14 cellular contexts compared by ENCODE assay signal in genomic region chr11:14583252-14584105, GRCh38.
DNase-seq lines count a peak whose midpoint lies in the region; TF ChIP-seq lines count a peak whose summit lies in the region.
"Had no signal": no experiment of that assay in that cellular context is flagged by ENCODE, and none has a peak within 500 bp of the region (broad histone marks: within the 10 kb centered on the region; RNA-seq: fewer than 3 reads in every experiment).

No MANE protein-coding gene starts in this region.

- H3K4me3 Mint-ChIP-seq in Caco-2 (ENCODE audit: unreplicated experiment), result peak overlapping the region; percentile 6
- no peak overlapping the region for H3K4me3 Mint-ChIP-seq in nephron

- no peak for TF ChIP-seq CTCF in Caco-2 (IDR thresholded peaks at IDR 0.05; ENCODE audit: insufficient read depth in 1 of 2, low read depth in 1 of 2, low read length in 1 of 2, severe bottlenecking in 1 of 2, unreplicated experiment in 1 of 2)
- TF ChIP-seq CTCF in fibroblast of pulmonary artery (IDR thresholded peaks at IDR 0.05; ENCODE audit: low read length, missing control alignments), result no peak
- TF ChIP-seq CTCF in nephron (IDR thresholded peaks at IDR 0.05; ENCODE audit: unreplicated experiment in 3 of 3), result no peak

- peak; percentile 57 to 73 for DNase-seq in Caco-2
- peak; percentile 42 for DNase-seq in NCI-H524 treated with DMSO at 0.1 percent for 48 hours (lab: John Stamatoyannopoulos, UW)
- peak; percentile 8 for DNase-seq in fibroblast of pulmonary artery (ENCODE audit: low read depth)
- DNase-seq in NCI-H1105 treated with DMSO at 0.1 percent for 48 hours (lab: John Stamatoyannopoulos, UW), result no peak
- no peak for DNase-seq in COLO668 (lab: John Stamatoyannopoulos, UW; ENCODE audit: unreplicated experiment)
- DNase-seq in foreskin melanocyte, result no peak
- DNase-seq in SIG-M5 (lab: John Stamatoyannopoulos, UW), result no peak
- DNase-seq: AML-193; anterior cingulate cortex; effector memory CD4-positive, alpha-beta T cell; GF-D8; MG63; NCI-H2171 treated with DMSO at 0.1 percent for 48 hours had no signal

- H3K36me3 Mint-ChIP-seq in Caco-2 (ENCODE audit: insufficient read depth, unreplicated experiment), result no peaks in the 10 kb centered on the region
- H3K36me3 Mint-ChIP-seq in nephron (ENCODE audit: low read depth), result no peaks in the 10 kb centered on the region

- H3K4me1 Mint-ChIP-seq in Caco-2 (ENCODE audit: low read depth, unreplicated experiment) (peaks cover 18% of the 10 kb centered on the region), nephron (peaks cover 5% of the 10 kb centered on the region)

- no TSS peak for BruUV-seq in Caco-2 (replicated peaks; lab: Mats Ljungman, UMichigan)

- H3K36me3 ChIP-seq in Caco-2 (ENCODE audit: control insufficient read depth, insufficient read depth, low read length), result no peaks in the 10 kb centered on the region
- H3K36me3 ChIP-seq: MG63 had no signal

- H3K4me1 ChIP-seq in Caco-2, result peaks cover 33% of the 10 kb centered on the region

- POLR2A ChIA-PET in Caco-2 (lab: Charles Lee), result no interaction called here

- intact Hi-C loops in Caco-2 (cut with micrococcal nuclease; ENCODE audit: unreplicated experiment), result loop anchor here (5.0 kb wide), 2 partner anchors 59 to 304 kb away; partner anchors contain the start of gene PDE3B

- H3K27me3 ChIP-seq in Caco-2 (replicated peaks; ENCODE audit: control insufficient read depth, insufficient read depth, low read length), result no peaks in the 10 kb centered on the region
- H3K27me3 ChIP-seq: MG63 had no signal

- H3K9me3 ChIP-seq in Caco-2, result no peaks in the 10 kb centered on the region
- H3K9me3 ChIP-seq: MG63 had no signal

- H3K27me3 Mint-ChIP-seq in Caco-2 (ENCODE audit: insufficient read depth, unreplicated experiment), result no peaks in the 10 kb centered on the region
- no peaks in the 10 kb centered on the region for H3K27me3 Mint-ChIP-seq in nephron (ENCODE audit: low read depth)

- no peaks in the 10 kb centered on the region for H3K9me3 Mint-ChIP-seq in Caco-2 (ENCODE audit: unreplicated experiment)
- H3K9me3 Mint-ChIP-seq in nephron, result no peaks in the 10 kb centered on the region

- H3K27ac Mint-ChIP-seq in Caco-2 (ENCODE audit: unreplicated experiment) (peak overlapping the region; percentile 32), nephron (peak overlapping the region; percentile 32 to 91 (median 54))

- no peak overlapping the region for H3K4me3 ChIP-seq in Caco-2 (ENCODE audit: low read depth, low read length)
- no peak overlapping the region for H3K4me3 ChIP-seq in fibroblast of pulmonary artery (replicated peaks; ENCODE audit: low read depth, low read length)
- H3K4me3 ChIP-seq: MG63 had no signal

- CTCF ChIA-PET in Caco-2 (lab: Charles Lee), result no interaction called here

Comparison
In these comparisons a context has a peak if more than half of its experiments do, and no peak if none do; other contexts are left out.
1. DNase-seq: peak in Caco-2 (2 of 2), NCI-H524 treated with DMSO at 0.1 percent for 48 hours (single experiment) and fibroblast of pulmonary artery (single experiment); none in NCI-H1105 treated with DMSO at 0.1 percent for 48 hours (single experiment), COLO668 (single experiment), foreskin melanocyte (single experiment) and SIG-M5 (single experiment).